In genomic region chr16:165539-166374, GRCh38 we compare ENCODE assay signal across 8 cellular contexts. TPM values are rescaled to one million over a fixed set of nuclear protein-coding genes. Genes with fewer than 3 reads are reported as not detected.
DNase-seq lines count a peak whose midpoint lies in the region; ATAC-seq, FAIRE-seq and TF ChIP-seq lines count a peak whose summit lies in the region.

Gene HBM, plus strand, starts transcription at chr16:165978. Its CDS starts 20 bp downstream, at chr16:165998.

- DNase-seq in stimulated activated CD4-positive, alpha-beta T cell treated with anti-CD3 and anti-CD28 coated beads, Interleukin-4, amount 100 ng/mL, for 1 hour: peak; percentile 26
- DNase-seq in stimulated activated CD4-positive, alpha-beta T cell treated with anti-CD3 and anti-CD28 coated beads, Interleukin-2, amount 100 ng/mL, for 48 hours: no peak
- no peak for DNase-seq in activated naive CD8-positive, alpha-beta T cell treated with anti-CD3 and anti-CD28 coated beads, Interleukin-2, amount 50 U/mL, for 24 hours
- DNase-seq in lower lobe of right lung (no peak), H54 (ENCODE audit: insufficient read length, low spot score) (no peak), NCI-H510A treated with DMSO at 0.1 percent for 48 hours (lab: John Stamatoyannopoulos, UW) (no peak), DMS79 treated with DMSO at 0.1 percent for 48 hours (lab: John Stamatoyannopoulos, UW) (no peak), ecto neural progenitor cell (ENCODE audit: low spot score) (no peak)

- no peaks in the 10 kb centered on the region for H3K9me3 ChIP-seq in lower lobe of right lung

- H3K9me3 Mint-ChIP-seq in activated naive CD8-positive, alpha-beta T cell treated with anti-CD3 and anti-CD28 coated beads, Interleukin-2, amount 50 U/mL, for 24 hours: no peaks in the 10 kb centered on the region

- H3K36me3 ChIP-seq in lower lobe of right lung: no peaks in the 10 kb centered on the region

- H3K27me3 Mint-ChIP-seq in activated naive CD8-positive, alpha-beta T cell treated with anti-CD3 and anti-CD28 coated beads, Interleukin-2, amount 50 U/mL, for 24 hours: peaks cover 52% of the 10 kb centered on the region

- H3K4me3 Mint-ChIP-seq in activated naive CD8-positive, alpha-beta T cell treated with anti-CD3 and anti-CD28 coated beads, Interleukin-2, amount 50 U/mL, for 24 hours: peak within 1 kb of the TSS; percentile 34

- no peak within 1 kb of the TSS for H3K27ac ChIP-seq in lower lobe of right lung

- no peak for ATAC-seq in activated naive CD8-positive, alpha-beta T cell treated with anti-CD3 and anti-CD28 coated beads, Interleukin-2, amount 50 U/mL, for 24 hours
- ATAC-seq in lower lobe of right lung: no peak

- no peak for TF ChIP-seq CTCF in lower lobe of right lung (IDR thresholded peaks at IDR 0.05)

- no peak for FAIRE-seq in H54 (lab: Jason Lieb, UNC)

- no peak within 1 kb of the TSS for H3K27ac Mint-ChIP-seq in activated naive CD8-positive, alpha-beta T cell treated with anti-CD3 and anti-CD28 coated beads, Interleukin-2, amount 50 U/mL, for 24 hours

- peaks cover 69% of the 10 kb centered on the region for H3K27me3 ChIP-seq in lower lobe of right lung (ENCODE audit: low read depth)

- intact Hi-C loops in lower lobe of right lung (cut with DNase I): no loop called here

- TF ChIP-seq POLR2A in H54 (IDR thresholded peaks at IDR 0.05; ENCODE audit: low read depth, low read length): no peak

- H3K4me1 ChIP-seq in lower lobe of right lung: peaks cover 19% of the 10 kb centered on the region

- H3K36me3 Mint-ChIP-seq in activated naive CD8-positive, alpha-beta T cell treated with anti-CD3 and anti-CD28 coated beads, Interleukin-2, amount 50 U/mL, for 24 hours (ENCODE audit: low read depth): no peaks in the 10 kb centered on the region

- peak within 1 kb of the TSS; percentile 14 for H3K4me3 ChIP-seq in lower lobe of right lung

- peaks cover 5% of the 10 kb centered on the region for H3K4me1 Mint-ChIP-seq in activated naive CD8-positive, alpha-beta T cell treated with anti-CD3 and anti-CD28 coated beads, Interleukin-2, amount 50 U/mL, for 24 hours

RNA-seq across cellular contexts. Expression of gene HBM, which starts in this region (rescaled TPM):
- total RNA-seq in lower lobe of right lung: not detected
